In genomic region chr3:46991406-46992165, GRCh38 we compare ENCODE assay signal across 28 cellular contexts. TPM values are rescaled to one million over a fixed set of nuclear protein-coding genes. Genes with fewer than 3 reads are reported as not detected.
A peak's percentile ranks its signal among the peaks of the same experiment; 100 is the strongest.
DNase-seq lines count a peak whose midpoint lies in the region; ATAC-seq and TF ChIP-seq lines count a peak whose summit lies in the region.
"Had no signal": no experiment of that assay in that cellular context is flagged by ENCODE, and none has a peak within 500 bp of the region (broad histone marks: within the 10 kb centered on the region; RNA-seq: fewer than 3 reads in every experiment).

No MANE protein-coding gene starts in this region.

- POLR2A ChIA-PET in activated CD4-positive, alpha-beta T cell treated with anti-CD3 and anti-CD28 coated beads, Interleukin-2, amount 10 ng/mL, durations not matched to agents 7 days and 5 days (lab: Charles Lee), result interaction anchor here (0.6 kb wide), 1 partner anchor 14 kb away, joined by 3 read pairs; no protein-coding TSS in a partner anchor

- peaks cover 41% of the 10 kb centered on the region for H3K4me1 Mint-ChIP-seq in activated CD4-positive, alpha-beta T cell treated with anti-CD3 and anti-CD28 coated beads, Interleukin-2, amount 10 ng/mL, durations not matched to agents 7 days and 5 days
- peaks cover 31 to 42% (median 40%) of the 10 kb centered on the region in 3 donors for H3K4me1 Mint-ChIP-seq in IgD-negative memory B cell
- peaks cover 66% of the 10 kb centered on the region for H3K4me1 Mint-ChIP-seq in dendritic cell treated with granulocyte-macrophage colony-stimulating factor and Interleukin-4, amounts not matched to agents 40 ng/mL and 50 ng/mL, for 4 days (ENCODE audit: low read depth)
- peaks cover 71% of the 10 kb centered on the region for H3K4me1 Mint-ChIP-seq in stimulated activated effector memory CD8-positive, alpha-beta T cell treated with anti-CD3 and anti-CD28 coated beads, Interleukin-12 subunit alpha, Interleukin-12 subunit beta, amount 100 ng/mL, for 72 hours

- ATAC-seq in stimulated activated effector memory CD8-positive, alpha-beta T cell treated with anti-CD3 and anti-CD28 coated beads, Interleukin-12 subunit alpha, Interleukin-12 subunit beta, amount 100 ng/mL, for 72 hours, result no peak
- ATAC-seq in SK-N-SH treated with all-trans-retinoic acid at 6 μM for 48 hours, result no peak
- no peak for ATAC-seq in GM18520 (IDR thresholded peaks at IDR 0.05; ENCODE audit: unreplicated experiment)
- ATAC-seq: body of pancreas; CD8-positive, alpha-beta T cell; foreskin keratinocyte; heart left ventricle; naive thymus-derived CD8-positive, alpha-beta T cell; stimulated activated naive CD8-positive, alpha-beta T cell treated with anti-CD3 and anti-CD28 coated beads, Interleukin-15, Interleukin-2, amounts not matched to agents 100 U/mL and 50 U/mL, for 24 hours had no signal

- CTCF ChIA-PET in activated CD4-positive, alpha-beta T cell treated with anti-CD3 and anti-CD28 coated beads, Interleukin-2, amount 10 ng/mL, durations not matched to agents 7 days and 5 days (lab: Charles Lee), result interaction anchor here (0.8 kb wide), 1 partner anchor 12 kb away, joined by 3 read pairs; the partner anchor contains the start of gene NBEAL2

- H3K36me3 Mint-ChIP-seq in activated CD4-positive, alpha-beta T cell treated with anti-CD3 and anti-CD28 coated beads, Interleukin-2, amount 10 ng/mL, durations not matched to agents 7 days and 5 days (ENCODE audit: low read depth), result peaks cover 45% of the 10 kb centered on the region
- H3K36me3 Mint-ChIP-seq in IgD-negative memory B cell, result no peaks in the 10 kb centered on the region
- H3K36me3 Mint-ChIP-seq in dendritic cell treated with granulocyte-macrophage colony-stimulating factor and Interleukin-4, amounts not matched to agents 40 ng/mL and 50 ng/mL, for 4 days (ENCODE audit: low read depth), result peaks cover 70% of the 10 kb centered on the region
- H3K36me3 Mint-ChIP-seq in stimulated activated effector memory CD8-positive, alpha-beta T cell treated with anti-CD3 and anti-CD28 coated beads, Interleukin-12 subunit alpha, Interleukin-12 subunit beta, amount 100 ng/mL, for 72 hours, result peaks cover 42% of the 10 kb centered on the region
- H3K36me3 Mint-ChIP-seq: naive thymus-derived CD8-positive, alpha-beta T cell had no signal

- H3K27me3 Mint-ChIP-seq in activated CD4-positive, alpha-beta T cell treated with anti-CD3 and anti-CD28 coated beads, Interleukin-2, amount 10 ng/mL, durations not matched to agents 7 days and 5 days, result no peaks in the 10 kb centered on the region
- H3K27me3 Mint-ChIP-seq in IgD-negative memory B cell, result no peaks in the 10 kb centered on the region
- H3K27me3 Mint-ChIP-seq in dendritic cell treated with granulocyte-macrophage colony-stimulating factor and Interleukin-4, amounts not matched to agents 40 ng/mL and 50 ng/mL, for 4 days, result no peaks in the 10 kb centered on the region
- H3K27me3 Mint-ChIP-seq: activated CD4-positive, alpha-beta memory T cell treated with anti-CD3 and anti-CD28 coated beads, Interleukin-2, amount 10 ng/mL, durations not matched to agents 7 days and 5 days; naive thymus-derived CD8-positive, alpha-beta T cell had no signal

- peak overlapping the region; percentile 19 for H3K27ac Mint-ChIP-seq in activated CD4-positive, alpha-beta T cell treated with anti-CD3 and anti-CD28 coated beads, Interleukin-2, amount 10 ng/mL, durations not matched to agents 7 days and 5 days
- peak overlapping the region in 2 of 3 donors; percentile 41 to 86 for H3K27ac Mint-ChIP-seq in IgD-negative memory B cell
- H3K27ac Mint-ChIP-seq in dendritic cell treated with granulocyte-macrophage colony-stimulating factor and Interleukin-4, amounts not matched to agents 40 ng/mL and 50 ng/mL, for 4 days, result peak overlapping the region; percentile 80
- peak overlapping the region; percentile 96 for H3K27ac Mint-ChIP-seq in stimulated activated effector memory CD8-positive, alpha-beta T cell treated with anti-CD3 and anti-CD28 coated beads, Interleukin-12 subunit alpha, Interleukin-12 subunit beta, amount 100 ng/mL, for 72 hours
- H3K27ac Mint-ChIP-seq: activated naive CD4-positive, alpha-beta T cell treated with anti-CD3 and anti-CD28 coated beads for 36 hours; activated T-helper 1 cell treated with anti-CD3 and anti-CD28 coated beads, Interleukin-12 subunit alpha, Interleukin-12 subunit beta, Interleukin-2, Interleukin-4 antibody, amounts not matched to agents 30 ng/mL and 10 ng/mL and 1 ng/mL, durations not matched to agents 14 hours and 24 hours and 36 hours had no signal

- H3K4me3 Mint-ChIP-seq in activated CD4-positive, alpha-beta T cell treated with anti-CD3 and anti-CD28 coated beads, Interleukin-2, amount 10 ng/mL, durations not matched to agents 7 days and 5 days, result no peak overlapping the region
- H3K4me3 Mint-ChIP-seq in IgD-negative memory B cell, result no peak overlapping the region
- no peak overlapping the region for H3K4me3 Mint-ChIP-seq in dendritic cell treated with granulocyte-macrophage colony-stimulating factor and Interleukin-4, amounts not matched to agents 40 ng/mL and 50 ng/mL, for 4 days
- no peak overlapping the region for H3K4me3 Mint-ChIP-seq in stimulated activated effector memory CD8-positive, alpha-beta T cell treated with anti-CD3 and anti-CD28 coated beads, Interleukin-12 subunit alpha, Interleukin-12 subunit beta, amount 100 ng/mL, for 72 hours
- H3K4me3 Mint-ChIP-seq: activated CD4-positive, alpha-beta memory T cell treated with anti-CD3 and anti-CD28 coated beads, Interleukin-2, amount 10 ng/mL, durations not matched to agents 7 days and 5 days; activated naive CD4-positive, alpha-beta T cell treated with anti-CD3 and anti-CD28 coated beads for 36 hours; activated T-helper 1 cell treated with anti-CD3 and anti-CD28 coated beads, Interleukin-12 subunit alpha, Interleukin-12 subunit beta, Interleukin-2, Interleukin-4 antibody, amounts not matched to agents 30 ng/mL and 10 ng/mL and 1 ng/mL, durations not matched to agents 14 hours and 24 hours and 36 hours; CD8-positive, alpha-beta T cell; naive thymus-derived CD8-positive, alpha-beta T cell had no signal

- intact Hi-C loops in dendritic cell treated with granulocyte-macrophage colony-stimulating factor and Interleukin-4, amounts not matched to agents 40 ng/mL and 50 ng/mL, for 4 days (cut with micrococcal nuclease), result loop anchor here (10.0 kb wide), 1 partner anchor 287 kb away; the partner anchor contains the start of gene TMIE

- no peak for DNase-seq in activated CD4-positive, alpha-beta T cell treated with anti-CD3 and anti-CD28 coated beads, Interleukin-2, amount 10 ng/mL, durations not matched to agents 7 days and 5 days
- DNase-seq in activated CD4-positive, alpha-beta T cell treated with anti-CD3 and anti-CD28 coated beads for 4 hours, result no peak
- DNase-seq in stimulated activated effector memory CD8-positive, alpha-beta T cell treated with anti-CD3 and anti-CD28 coated beads, Interleukin-12 subunit alpha, Interleukin-12 subunit beta, amount 100 ng/mL, for 72 hours (ENCODE audit: low spot score in 2 of 2), result no peak
- no peak for DNase-seq in iPS-NIHi7 (ENCODE audit: extremely low spot score)
- DNase-seq: activated CD4-positive, alpha-beta memory T cell treated with anti-CD3 and anti-CD28 coated beads, Interleukin-2, amount 10 ng/mL, durations not matched to agents 7 days and 5 days; activated CD8-positive, alpha-beta memory T cell treated with anti-CD3 and anti-CD28 coated beads, Interleukin-2, amount 50 U/mL, for 4 hours; activated naive CD4-positive, alpha-beta T cell treated with anti-CD3 and anti-CD28 coated beads for 36 hours; body of pancreas; CD8-positive, alpha-beta T cell; cerebellar nuclear complex; DMS 273 treated with DMSO at 0.1 percent for 48 hours; dorsolateral prefrontal cortex; esophagus squamous epithelium; foreskin keratinocyte; kidney glomerular epithelial cell; naive thymus-derived CD8-positive, alpha-beta T cell; NCI-H1105; NCI-H187 treated with DMSO at 0.1 percent for 48 hours; NCI-H2171 treated with DMSO at 0.1 percent for 48 hours; NCI-H510A; stimulated activated naive CD8-positive, alpha-beta T cell treated with anti-CD3 and anti-CD28 coated beads, Interleukin-15, Interleukin-2, amounts not matched to agents 100 U/mL and 50 U/mL, for 24 hours; T-helper 1 cell had no signal

- H3K9me3 Mint-ChIP-seq in activated CD4-positive, alpha-beta T cell treated with anti-CD3 and anti-CD28 coated beads, Interleukin-2, amount 10 ng/mL, durations not matched to agents 7 days and 5 days, result no peaks in the 10 kb centered on the region
- H3K9me3 Mint-ChIP-seq in IgD-negative memory B cell, result no peaks in the 10 kb centered on the region
- no peaks in the 10 kb centered on the region for H3K9me3 Mint-ChIP-seq in dendritic cell treated with granulocyte-macrophage colony-stimulating factor and Interleukin-4, amounts not matched to agents 40 ng/mL and 50 ng/mL, for 4 days
- H3K9me3 Mint-ChIP-seq in stimulated activated effector memory CD8-positive, alpha-beta T cell treated with anti-CD3 and anti-CD28 coated beads, Interleukin-12 subunit alpha, Interleukin-12 subunit beta, amount 100 ng/mL, for 72 hours, result no peaks in the 10 kb centered on the region
- H3K9me3 Mint-ChIP-seq: activated CD4-positive, alpha-beta memory T cell treated with anti-CD3 and anti-CD28 coated beads, Interleukin-2, amount 10 ng/mL, durations not matched to agents 7 days and 5 days; activated naive CD4-positive, alpha-beta T cell treated with anti-CD3 and anti-CD28 coated beads for 36 hours; activated T-helper 1 cell treated with anti-CD3 and anti-CD28 coated beads, Interleukin-12 subunit alpha, Interleukin-12 subunit beta, Interleukin-2, Interleukin-4 antibody, amounts not matched to agents 30 ng/mL and 10 ng/mL and 1 ng/mL, durations not matched to agents 14 hours and 24 hours and 36 hours; CD8-positive, alpha-beta T cell; naive thymus-derived CD8-positive, alpha-beta T cell had no signal

TF ChIP-seq in SK-N-SH treated with all-trans-retinoic acid at 6 μM for 48 hours, 23 proteins besides CTCF, POLR2A, EP300 and RAD21 (continues in another document):
- TF ChIP-seq ISL1 (CRISPR knock-in tag; IDR thresholded peaks at IDR 0.05), result no peak

RNA-seq across cellular contexts. Expression of gene NBEAL2, which starts 12.1 kb away (rescaled TPM):
- total RNA-seq in activated CD4-positive, alpha-beta T cell treated with anti-CD3 and anti-CD28 coated beads, Interleukin-2, amount 10 ng/mL, durations not matched to agents 7 days and 5 days, result 100 to 1,000 TPM; 194 to 212 TPM
- polyA plus RNA-seq in IgD-negative memory B cell, result 6.7 TPM

RNA-seq across cellular contexts. Expression of gene CCDC12, which starts 15.0 kb away (rescaled TPM):
- 10 to 100 TPM; 48.7 to 56.1 TPM for total RNA-seq in activated CD4-positive, alpha-beta T cell treated with anti-CD3 and anti-CD28 coated beads, Interleukin-2, amount 10 ng/mL, durations not matched to agents 7 days and 5 days
- 151 TPM for polyA plus RNA-seq in IgD-negative memory B cell

Comparison
In these comparisons a context has a peak if more than half of its experiments do, and no peak if none do; other contexts are left out.
1. H3K27ac Mint-ChIP-seq: peak in every context shown above with its lines; median percentile 96 in stimulated activated effector memory CD8-positive, alpha-beta T cell treated with anti-CD3 and anti-CD28 coated beads, Interleukin-12 subunit alpha, Interleukin-12 subunit beta, amount 100 ng/mL, for 72 hours; 80 in dendritic cell treated with granulocyte-macrophage colony-stimulating factor and Interleukin-4, amounts not matched to agents 40 ng/mL and 50 ng/mL, for 4 days; 64 in IgD-negative memory B cell; 19 in activated CD4-positive, alpha-beta T cell treated with anti-CD3 and anti-CD28 coated beads, Interleukin-2, amount 10 ng/mL, durations not matched to agents 7 days and 5 days.